In the genomic region with DNA sequence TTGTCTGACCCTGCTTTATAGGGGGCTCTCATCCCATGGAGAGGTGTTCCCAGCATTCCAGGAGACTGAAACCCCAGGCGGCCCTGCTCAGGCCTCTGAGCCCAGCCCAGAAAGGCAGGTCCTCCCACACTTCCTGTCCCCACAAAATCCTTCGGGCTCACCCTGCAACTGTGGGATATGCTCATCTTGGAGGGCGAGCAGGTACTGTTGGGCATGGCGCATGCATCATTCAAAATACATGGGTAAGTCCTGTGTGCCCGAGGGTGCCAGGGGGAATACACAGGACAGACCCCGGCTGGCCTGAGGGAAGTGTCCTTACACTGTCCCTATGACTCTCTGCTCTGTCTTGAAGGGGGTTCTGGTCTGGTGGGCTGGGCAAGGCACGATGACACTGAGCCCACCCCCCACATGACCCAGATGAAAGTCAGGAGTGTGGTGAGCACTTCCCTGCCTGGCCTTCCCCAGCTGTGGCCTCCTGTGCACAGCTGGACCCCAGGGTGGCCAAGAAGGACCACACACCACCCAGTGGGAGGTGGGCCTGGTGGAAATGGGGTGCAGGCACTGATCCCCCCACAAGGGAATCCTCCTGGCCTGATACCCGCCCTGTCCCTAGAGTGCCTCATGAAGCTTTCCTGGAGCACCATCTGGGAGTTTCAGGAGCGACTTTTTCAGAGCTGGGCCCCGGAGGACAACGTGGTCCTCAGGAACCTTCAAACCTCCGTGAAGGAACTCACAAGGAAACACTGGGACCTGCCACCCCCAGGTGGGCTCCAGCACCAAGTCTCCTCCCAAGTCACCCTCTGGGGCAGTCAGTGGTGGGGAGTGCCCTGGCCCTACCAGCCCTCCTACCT, we compare ENCODE assay signal across 24 cellular contexts. TPM values are rescaled to one million over a fixed set of nuclear protein-coding genes. Genes with fewer than 3 reads are reported as not detected.
A peak's percentile ranks its signal among the peaks of the same experiment; 100 is the strongest.
DNase-seq lines count a peak whose midpoint lies in the region; ATAC-seq and TF ChIP-seq lines count a peak whose summit lies in the region.
"Had no signal": no experiment of that assay in that cellular context is flagged by ENCODE, and none has a peak within 500 bp of the region (broad histone marks: within the 10 kb centered on the region; RNA-seq: fewer than 3 reads in every experiment).

No MANE protein-coding gene starts in this region.

- 80% methylated on average over 1 of the region's 12 CpGs; no CpG with 5 or more reads in 1 of the 2 experiments for WGBS in IMR-90 (ENCODE audit: extremely low coverage in 2 of 2, insufficient read length in 1 of 2), 2 experiments
- WGBS in mesenchymal stem cell: 84% methylated on average over 11 of the region's 12 CpGs

- H3K27me3 ChIP-seq in IMR-90 (ENCODE audit: control insufficient read depth, insufficient read depth, low read length) (no peaks in the 10 kb centered on the region; the same call in 1 of the 2 replicates), mesenchymal stem cell (ENCODE audit: control insufficient read depth in 1 of 2, insufficient read depth in 1 of 2, low read length in 2 of 2) (no peaks in the 10 kb centered on the region)
- H3K27me3 ChIP-seq: tibial nerve had no signal

- POLR2A ChIA-PET in IMR-90 (lab: Charles Lee; ENCODE audit: unreplicated experiment): no interaction called here

- H2BK5ac ChIP-seq in IMR-90 (ENCODE audit: low read depth, low read length, poor library complexity, severe bottlenecking) (no peak overlapping the region), mesenchymal stem cell (ENCODE audit: low read depth, low read length, poor library complexity, severe bottlenecking) (no peak overlapping the region)

- H3K9me1 ChIP-seq in IMR-90 (ENCODE audit: insufficient read depth, low read length): peaks cover 29% of the 10 kb centered on the region

- H3K4me3 ChIP-seq in IMR-90 (ENCODE audit: insufficient read depth, low read depth, low read length) (no peak overlapping the region), mesenchymal stem cell (ENCODE audit: insufficient read depth in 1 of 2, low read depth in 1 of 2, low read length in 2 of 2) (no peak overlapping the region)
- H3K4me3 ChIP-seq: lower lobe of right lung, mucosa of descending colon, psoas muscle, tibial nerve had no signal

- H3K4ac ChIP-seq in IMR-90 (ENCODE audit: low read depth, low read length): no peak overlapping the region
- no peak overlapping the region for H3K4ac ChIP-seq in mesenchymal stem cell (ENCODE audit: low read depth in 1 of 2, low read length in 2 of 2)

- no peak overlapping the region for H2BK15ac ChIP-seq in IMR-90 (ENCODE audit: low read depth, low read length)
- H2BK15ac ChIP-seq in mesenchymal stem cell (ENCODE audit: low read depth, poor library complexity, severe bottlenecking): no peak overlapping the region

- no peak overlapping the region for H3K18ac ChIP-seq in IMR-90 (ENCODE audit: low read depth, low read length)
- no peak overlapping the region for H3K18ac ChIP-seq in mesenchymal stem cell (ENCODE audit: low read depth in 1 of 2, low read length in 2 of 2)

- H4K8ac ChIP-seq in IMR-90 (ENCODE audit: low read depth in 2 of 2, low read length in 2 of 2) (no peak overlapping the region), mesenchymal stem cell (ENCODE audit: low read length) (peak overlapping the region; percentile 22)

- dilution Hi-C loops in IMR-90 (cut with HindIII; ENCODE audit: low sequenced_read_pairs, unreplicated experiment): no loop called here

- ATAC-seq in IMR-90 (ENCODE audit: low read depth) (no peak), GM18861 (IDR thresholded peaks at IDR 0.05; ENCODE audit: unreplicated experiment) (no peak), GM18907 (IDR thresholded peaks at IDR 0.05; ENCODE audit: unreplicated experiment) (no peak)
- ATAC-seq: activated naive CD8-positive, alpha-beta T cell treated with anti-CD3 and anti-CD28 coated beads, Interleukin-2, amount 50 U/mL, for 24 hours; lower lobe of right lung; mucosa of descending colon had no signal

- H2BK20ac ChIP-seq in IMR-90 (ENCODE audit: low read depth, low read length): no peak overlapping the region

- H3K36me3 ChIP-seq in IMR-90 (ENCODE audit: control insufficient read depth, insufficient read depth, low read length): peaks cover 28% of the 10 kb centered on the region
- H3K36me3 ChIP-seq in mesenchymal stem cell (ENCODE audit: control insufficient read depth in 1 of 2, insufficient read depth in 2 of 2, low read depth in 1 of 2, low read length in 2 of 2): peaks cover 29 to 52% of the 10 kb centered on the region in 2 experiments

- no peak overlapping the region for H3K27ac ChIP-seq in IMR-90 (ENCODE audit: insufficient read depth, low read length)
- H3K27ac ChIP-seq in angular gyrus (ENCODE audit: low read depth, low read length): peak overlapping the region; percentile 17
- no peak overlapping the region for H3K27ac ChIP-seq in mesenchymal stem cell (ENCODE audit: low read length, poor library complexity, severe bottlenecking)
- peak overlapping the region; percentile 98 for H3K27ac ChIP-seq in substantia nigra (ENCODE audit: low read depth, low read length, poor library complexity, severe bottlenecking)
- H3K27ac ChIP-seq: lower lobe of right lung, psoas muscle, VCaP had no signal

- H4K5ac ChIP-seq in IMR-90 (ENCODE audit: low read depth, low read length): no peak overlapping the region

- H2BK120ac ChIP-seq in IMR-90 (ENCODE audit: low read depth, low read length): no peak overlapping the region
- H2BK120ac ChIP-seq in mesenchymal stem cell (ENCODE audit: low read depth, low read length): no peak overlapping the region

- H3K9ac ChIP-seq in IMR-90 (ENCODE audit: low read depth, low read length) (no peak overlapping the region), mesenchymal stem cell (ENCODE audit: low read length) (no peak overlapping the region)

- H2AFZ ChIP-seq in IMR-90 (replicated peaks; ENCODE audit: low read length, poor library complexity) (peak overlapping the region; percentile 58), mesenchymal stem cell (ENCODE audit: low read depth, low read length) (no peak overlapping the region)

- no peak overlapping the region for H2BK12ac ChIP-seq in mesenchymal stem cell (ENCODE audit: low read length in 2 of 2)

- BruUV-seq in IMR-90 (replicated peaks; lab: Mats Ljungman, UMichigan): no TSS peak

- H3K4me1 ChIP-seq in IMR-90 (ENCODE audit: control insufficient read depth, insufficient read depth, low read length) (peaks cover 7% of the 10 kb centered on the region; the same call in 1 of the 2 replicates), mesenchymal stem cell (ENCODE audit: control insufficient read depth, insufficient read depth, low read depth, low read length) (peaks cover 24% of the 10 kb centered on the region)

- no peak overlapping the region for H3K56ac ChIP-seq in IMR-90 (ENCODE audit: extremely low read depth, insufficient read depth, low read length)

- H3K4me2 ChIP-seq in IMR-90 (ENCODE audit: low read depth, low read length): no peak overlapping the region
- no peak overlapping the region for H3K4me2 ChIP-seq in mesenchymal stem cell (ENCODE audit: low read length, poor library complexity, severe bottlenecking)

- TF ChIP-seq RAD21 in IMR-90 (IDR thresholded peaks at IDR 0.05; ENCODE audit: low read length): no peak

- CTCF ChIA-PET in IMR-90 (lab: Yijun Ruan, JAX): no interaction called here

- H3K9me3 ChIP-seq in IMR-90 (ENCODE audit: control insufficient read depth, insufficient read depth, low read length) (no peaks in the 10 kb centered on the region), mesenchymal stem cell (ENCODE audit: control insufficient read depth, low read length) (no peaks in the 10 kb centered on the region)
- H3K9me3 ChIP-seq: lower lobe of right lung, mucosa of descending colon, psoas muscle, tibial nerve had no signal

- in situ Hi-C loops in IMR-90 (cut with MboI; ENCODE audit: low sequenced_read_pairs): loop anchor here (10.0 kb wide), 1 partner anchor 191 kb away; no protein-coding TSS in a partner anchor

- no peak overlapping the region for H2AK5ac ChIP-seq in IMR-90 (ENCODE audit: low read depth, low read length)
- no peak overlapping the region for H2AK5ac ChIP-seq in mesenchymal stem cell (ENCODE audit: low read length, severe bottlenecking)

- DNase-seq in IMR-90 (no peak), mesenchymal stem cell (no peak), substantia nigra (lab: John Stamatoyannopoulos, UW) (no peak)
- no peak for DNase-seq in activated CD8-positive, alpha-beta memory T cell treated with anti-CD3 and anti-CD28 coated beads, Interleukin-2, amount 50 U/mL, for 48 hours
- DNase-seq: activated CD4-positive, alpha-beta T cell treated with anti-CD3 and anti-CD28 coated beads for 48 hours; activated CD8-positive, alpha-beta memory T cell treated with anti-CD3 and anti-CD28 coated beads for 24 hours; activated naive CD8-positive, alpha-beta T cell treated with anti-CD3 and anti-CD28 coated beads, Interleukin-2, amount 50 U/mL, for 24 hours; activated T-cell treated with anti-CD3 and anti-CD28 coated beads, Interleukin-2, amount 50 U/mL, for 1 hour; C1 segment of cervical spinal cord; DND-41; effector CD8-positive, alpha-beta T cell; erythroblast; lower lobe of right lung; MV-4-11; NCI-H1436 treated with DMSO at 0.1 percent for 48 hours; NCI-H2107; stimulated activated naive CD8-positive, alpha-beta T cell treated with anti-CD3 and anti-CD28 coated beads, Interleukin-15, amount 100 ng/mL, for 72 hours had no signal

- TF ChIP-seq CTCF in IMR-90 (conservative IDR thresholded peaks at IDR 0.05; ENCODE audit: low read depth, low read length): no peak

- H4K91ac ChIP-seq in IMR-90 (ENCODE audit: insufficient read depth, low read depth, low read length) (no peak overlapping the region), mesenchymal stem cell (ENCODE audit: low read length) (no peak overlapping the region)

- intact Hi-C loops in IMR-90 (cut with micrococcal nuclease): loop anchor here (10.0 kb wide), 1 partner anchor 771 kb away; no protein-coding TSS in a partner anchor

- H3K23ac ChIP-seq in IMR-90 (ENCODE audit: low read depth, low read length) (no peak overlapping the region), mesenchymal stem cell (ENCODE audit: low read length in 2 of 2) (no peak overlapping the region)

- TF ChIP-seq POLR2A in IMR-90 (IDR thresholded peaks at IDR 0.05; ENCODE audit: low read depth, low read length): no peak

- peaks cover 43% of the 10 kb centered on the region for H4K20me1 ChIP-seq in IMR-90 (ENCODE audit: insufficient read depth, low read length)

- peaks cover 10 to 32% of the 10 kb centered on the region in 2 experiments for H3K79me1 ChIP-seq in IMR-90 (ENCODE audit: low read depth in 1 of 2, low read length in 2 of 2)
- H3K79me1 ChIP-seq in mesenchymal stem cell (replicated peaks; ENCODE audit: low read length, poor library complexity, severe bottlenecking): peaks cover 5% of the 10 kb centered on the region

- H3K14ac ChIP-seq in IMR-90 (replicated peaks; ENCODE audit: low read depth, low read length) (no peak overlapping the region), mesenchymal stem cell (ENCODE audit: low read length in 2 of 2) (no peak overlapping the region)

- no peak overlapping the region for H2AK9ac ChIP-seq in IMR-90 (replicated peaks; ENCODE audit: low read depth, low read length, poor library complexity)

RNA-seq across cellular contexts. Expression of a gene that starts 46.7 kb away (rescaled TPM):
- total RNA-seq in IMR-90 (2012; rRNA removed): 250 and 319 TPM in 2 replicates
- 161 and 173 TPM in 2 replicates for polyA plus RNA-seq in IMR-90 (2012; rRNA removed)
- polyA plus RNA-seq in IMR-90 (2012; cell fraction: cytosol; rRNA removed): 91.3 and 126 TPM in 2 replicates
- polyA plus RNA-seq in IMR-90 (2012; cell fraction: nucleus; rRNA removed; ENCODE audit: low replicate concordance): 154 and 168 TPM in 2 replicates
- polyA plus RNA-seq in mesenchymal stem cell (2013, experiment 1 of 2): 105 TPM
- polyA plus RNA-seq in mesenchymal stem cell (2013, experiment 2 of 2): 108 TPM

Comparison
In these comparisons a context has a peak if more than half of its experiments do, and no peak if none do; other contexts are left out.
1. H3K27ac ChIP-seq: peak in angular gyrus (single experiment) and substantia nigra (single experiment); none in IMR-90 (single experiment) and mesenchymal stem cell (single experiment).